Comparison of ENCODE assay signal across 2 cellular contexts in the genomic region with DNA sequence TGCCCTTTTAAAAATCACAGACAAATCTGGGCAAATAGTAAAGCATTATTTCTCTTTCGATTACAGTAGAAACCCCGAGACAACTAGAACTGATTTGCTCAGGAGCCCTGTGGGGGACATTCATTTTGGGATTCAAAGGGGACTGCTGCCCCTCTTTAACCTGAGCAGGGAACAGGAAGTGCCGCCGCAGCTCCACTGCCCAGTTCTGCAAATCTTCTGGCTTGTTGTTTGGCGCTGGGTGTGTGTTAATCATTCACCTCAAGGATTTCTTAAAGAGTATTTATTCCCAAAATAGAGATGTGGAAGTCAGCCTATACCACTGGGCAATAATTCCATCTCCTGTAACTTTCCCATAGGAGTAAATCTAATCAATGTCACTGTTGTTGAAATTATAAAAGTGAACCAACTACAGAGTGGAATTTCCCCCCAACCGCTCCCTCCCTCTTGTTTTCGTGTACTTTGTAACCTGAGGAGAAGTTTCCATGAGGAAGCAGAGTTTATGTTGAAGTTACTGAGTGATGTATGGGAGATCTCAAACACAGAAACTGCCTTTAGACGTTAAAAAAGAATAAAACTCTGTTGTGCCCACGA.
TF ChIP-seq lines count a peak whose summit lies in the region.

No MANE protein-coding gene starts in this region.

TF ChIP-seq in WTC11, 78 proteins besides CTCF, POLR2A, EP300 and RAD21 (continued from another document):
- TF ChIP-seq ETV6 (CRISPR knock-in tag; IDR thresholded peaks at IDR 0.05) (no peak), OVOL2 (CRISPR knock-in tag; IDR thresholded peaks at IDR 0.05; ENCODE audit: borderline replicate concordance) (no peak)

TF ChIP-seq in HepG2, 621 proteins besides CTCF, POLR2A, EP300 and RAD21 (continued from another document):
- TF ChIP-seq, protein P1, sequence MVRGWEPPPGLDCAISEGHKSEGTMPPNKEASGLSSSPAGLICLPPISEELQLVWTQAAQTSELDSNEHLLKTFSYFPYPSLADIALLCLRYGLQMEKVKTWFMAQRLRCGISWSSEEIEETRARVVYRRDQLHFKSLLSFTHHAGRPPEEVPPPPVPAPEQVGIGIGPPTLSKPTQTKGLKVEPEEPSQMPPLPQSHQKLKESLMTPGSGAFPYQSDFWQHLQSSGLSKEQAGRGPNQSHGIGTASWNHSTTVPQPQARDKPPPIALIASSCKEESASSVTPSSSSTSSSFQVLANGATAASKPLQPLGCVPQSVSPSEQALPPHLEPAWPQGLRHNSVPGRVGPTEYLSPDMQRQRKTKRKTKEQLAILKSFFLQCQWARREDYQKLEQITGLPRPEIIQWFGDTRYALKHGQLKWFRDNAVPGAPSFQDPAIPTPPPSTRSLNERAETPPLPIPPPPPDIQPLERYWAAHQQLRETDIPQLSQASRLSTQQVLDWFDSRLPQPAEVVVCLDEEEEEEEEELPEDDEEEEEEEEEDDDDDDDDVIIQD (CRISPR knock-in tag; IDR thresholded peaks at IDR 0.05; ENCODE audit: low read depth), result no peak
- TF ChIP-seq SATB2 (CRISPR knock-in tag; IDR thresholded peaks at IDR 0.05), result no peak
- peak; percentile 77; the same call in 1 of the 2 replicates for TF ChIP-seq SIX4 (CRISPR knock-in tag; IDR thresholded peaks at IDR 0.05)
- no peak for TF ChIP-seq KDM1A (CRISPR knock-in tag; IDR thresholded peaks at IDR 0.05)
- TF ChIP-seq ZNF143 (CRISPR knock-in tag; IDR thresholded peaks at IDR 0.05), result no peak
- TF ChIP-seq, protein P2, sequence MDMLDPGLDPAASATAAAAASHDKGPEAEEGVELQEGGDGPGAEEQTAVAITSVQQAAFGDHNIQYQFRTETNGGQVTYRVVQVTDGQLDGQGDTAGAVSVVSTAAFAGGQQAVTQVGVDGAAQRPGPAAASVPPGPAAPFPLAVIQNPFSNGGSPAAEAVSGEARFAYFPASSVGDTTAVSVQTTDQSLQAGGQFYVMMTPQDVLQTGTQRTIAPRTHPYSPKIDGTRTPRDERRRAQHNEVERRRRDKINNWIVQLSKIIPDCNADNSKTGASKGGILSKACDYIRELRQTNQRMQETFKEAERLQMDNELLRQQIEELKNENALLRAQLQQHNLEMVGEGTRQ (IDR thresholded peaks at IDR 0.05; ENCODE audit: low read depth, low read length), result no peak
- TF ChIP-seq, protein P2 (CRISPR knock-in tag; IDR thresholded peaks at IDR 0.05; ENCODE audit: borderline replicate concordance), result no peak
- peak; percentile 77; the same call in 1 of the 2 replicates for TF ChIP-seq SIX1 (CRISPR knock-in tag; IDR thresholded peaks at IDR 0.05; ENCODE audit: borderline replicate concordance)
- TF ChIP-seq PHF8 (CRISPR knock-in tag; IDR thresholded peaks at IDR 0.05), result no peak
